Comparison of ENCODE assay signal across 1 cellular context in the genomic region with DNA sequence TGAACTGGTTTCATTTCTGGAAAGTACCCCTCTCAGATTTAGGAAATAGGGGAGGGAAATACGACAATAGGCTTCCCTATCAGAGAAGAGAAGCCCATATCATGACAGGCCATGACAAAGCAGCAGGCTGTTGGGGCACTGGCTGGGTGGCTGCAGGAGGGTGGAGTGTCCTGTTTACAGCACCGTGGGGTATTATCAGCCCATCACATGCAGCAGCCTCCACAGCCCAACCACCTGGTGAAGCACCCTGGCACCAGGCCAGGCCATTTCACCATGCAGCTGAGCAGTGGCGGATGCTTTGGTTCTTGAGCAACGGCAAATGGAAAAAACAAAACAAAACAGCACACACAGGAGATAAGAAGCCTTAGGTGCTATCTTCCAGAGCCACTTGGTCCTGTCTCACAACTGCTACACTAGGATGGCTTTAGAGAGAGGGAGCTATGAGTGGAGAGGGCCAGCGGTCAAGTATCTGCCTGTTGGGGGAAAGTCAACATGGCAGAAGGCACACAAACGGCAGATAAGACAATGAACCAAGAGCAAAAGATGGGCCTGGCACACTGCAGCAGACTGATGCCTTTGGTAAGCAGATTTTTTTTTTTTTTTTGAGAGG.
TF ChIP-seq lines count a peak whose summit lies in the region.

No MANE protein-coding gene starts in this region.

TF ChIP-seq in K562, 482 proteins besides CTCF, POLR2A, EP300 and RAD21 (continued from another document and continues in another):
- TF ChIP-seq, protein P1, sequence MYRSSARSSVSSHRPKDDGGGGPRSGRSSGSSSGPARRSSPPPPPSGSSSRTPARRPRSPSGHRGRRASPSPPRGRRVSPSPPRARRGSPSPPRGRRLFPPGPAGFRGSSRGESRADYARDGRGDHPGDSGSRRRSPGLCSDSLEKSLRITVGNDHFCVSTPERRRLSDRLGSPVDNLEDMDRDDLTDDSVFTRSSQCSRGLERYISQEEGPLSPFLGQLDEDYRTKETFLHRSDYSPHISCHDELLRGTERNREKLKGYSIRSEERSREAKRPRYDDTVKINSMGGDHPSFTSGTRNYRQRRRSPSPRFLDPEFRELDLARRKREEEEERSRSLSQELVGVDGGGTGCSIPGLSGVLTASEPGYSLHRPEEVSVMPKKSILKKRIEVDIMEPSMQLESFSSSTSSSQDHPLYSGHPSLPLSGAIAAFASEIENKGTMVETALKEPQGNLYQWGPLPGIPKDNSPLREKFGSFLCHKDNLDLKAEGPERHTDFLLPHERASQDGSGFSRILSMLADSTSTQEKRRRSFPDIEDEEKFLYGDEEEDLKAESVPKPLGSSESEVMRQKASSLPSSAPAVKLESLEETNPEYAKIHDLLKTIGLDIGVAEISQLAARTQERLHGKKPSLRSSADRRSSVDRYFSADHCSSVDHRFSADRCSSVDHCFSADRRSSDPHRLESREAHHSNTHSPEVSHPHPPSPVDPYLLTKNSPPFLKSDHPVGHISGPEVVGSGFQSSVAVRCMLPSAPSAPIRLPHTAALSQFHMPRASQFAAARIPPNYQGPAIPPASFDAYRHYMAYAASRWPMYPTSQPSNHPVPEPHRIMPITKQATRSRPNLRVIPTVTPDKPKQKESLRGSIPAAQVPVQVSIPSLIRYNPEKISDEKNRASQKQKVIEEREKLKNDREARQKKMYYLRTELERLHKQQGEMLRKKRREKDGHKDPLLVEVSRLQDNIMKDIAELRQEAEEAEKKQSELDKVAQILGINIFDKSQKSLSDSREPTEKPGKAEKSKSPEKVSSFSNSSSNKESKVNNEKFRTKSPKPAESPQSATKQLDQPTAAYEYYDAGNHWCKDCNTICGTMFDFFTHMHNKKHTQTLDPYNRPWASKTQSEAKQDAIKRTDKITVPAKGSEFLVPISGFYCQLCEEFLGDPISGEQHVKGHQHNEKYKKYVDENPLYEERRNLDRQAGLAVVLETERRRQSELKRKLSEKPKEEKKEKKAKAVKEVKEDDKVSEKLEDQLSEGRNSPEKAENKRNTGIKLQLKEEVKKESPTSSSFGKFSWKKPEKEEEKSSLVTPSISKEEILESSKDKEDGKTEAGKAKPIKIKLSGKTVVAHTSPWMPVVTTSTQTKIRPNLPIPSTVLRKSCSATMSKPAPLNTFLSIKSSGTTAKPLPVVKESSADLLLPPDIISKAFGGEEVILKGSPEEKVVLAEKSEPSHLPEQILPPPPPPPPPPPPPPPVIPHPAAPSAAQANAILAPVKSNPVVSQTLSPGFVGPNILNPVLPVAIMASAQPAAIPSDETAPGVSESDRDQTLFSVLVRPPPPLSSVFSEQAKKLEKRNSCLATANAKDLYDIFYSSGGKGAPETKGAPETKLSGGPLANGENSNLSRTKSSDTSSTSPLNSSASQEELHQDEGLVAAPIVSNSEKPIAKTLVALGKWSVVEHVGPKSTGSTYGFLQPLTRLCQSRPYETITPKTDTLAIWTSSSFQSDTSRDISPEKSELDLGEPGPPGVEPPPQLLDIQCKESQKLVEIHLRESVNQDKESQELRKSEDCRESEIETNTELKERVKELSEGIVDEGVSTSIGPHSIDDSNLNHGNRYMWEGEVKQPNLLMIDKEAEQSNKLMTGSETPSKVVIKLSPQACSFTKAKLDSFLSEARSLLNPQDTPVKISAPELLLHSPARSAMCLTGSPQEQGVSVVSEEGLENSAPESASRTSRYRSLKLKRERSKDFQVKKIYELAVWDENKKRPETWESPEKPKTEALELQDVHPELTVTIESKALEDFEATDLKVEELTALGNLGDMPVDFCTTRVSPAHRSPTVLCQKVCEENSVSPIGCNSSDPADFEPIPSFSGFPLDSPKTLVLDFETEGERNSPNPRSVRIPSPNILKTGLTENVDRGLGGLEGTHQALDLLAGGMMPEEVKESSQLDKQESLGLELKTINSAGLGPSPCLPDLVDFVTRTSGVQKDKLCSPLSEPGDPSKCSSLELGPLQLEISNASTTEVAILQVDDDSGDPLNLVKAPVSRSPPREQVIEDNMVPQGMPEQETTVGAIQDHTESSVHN (IDR thresholded peaks at IDR 0.05; ENCODE audit: borderline replicate concordance in 1 of 2, low read depth in 1 of 2): peak in 1 of 2 experiments; percentile 98; a peak in 2 of 4 replicates
- TF ChIP-seq CEBPG (CRISPR knock-in tag; IDR thresholded peaks at IDR 0.05) (peak; percentile 96), CEBPG (tag; conservative IDR thresholded peaks at IDR 0.05 in 1 of 2, IDR thresholded peaks at IDR 0.05 in 1 of 2) (peak; percentile 91 to 94), ZZZ3 (IDR thresholded peaks at IDR 0.05) (no peak; the same call in 1 of the 2 replicates), GABPB1 (CRISPR knock-in tag; IDR thresholded peaks at IDR 0.05) (peak; percentile 85), TRIM28 (IDR thresholded peaks at IDR 0.05) (peak; percentile 73; the same call in 1 of the 2 replicates), KLF16 (IDR thresholded peaks at IDR 0.05) (peak; percentile 100), CSDE1 (IDR thresholded peaks at IDR 0.05) (no peak), HEY1 (CRISPR knock-in tag; IDR thresholded peaks at IDR 0.05; ENCODE audit: borderline replicate concordance) (peak; percentile 89), BCOR (IDR thresholded peaks at IDR 0.05) (peak; percentile 97), SMARCA4 (IDR thresholded peaks at IDR 0.05) (peak; percentile 100), SMARCB1 (IDR thresholded peaks at IDR 0.05; ENCODE audit: insufficient read length, low read depth) (no peak), LARP7 (IDR thresholded peaks at IDR 0.05) (peak; percentile 78; the same call in 1 of the 2 replicates), MCM2 (IDR thresholded peaks at IDR 0.05; ENCODE audit: low read depth) (no peak), ZKSCAN1 (IDR thresholded peaks at IDR 0.05; ENCODE audit: low read depth, low read length) (peak; percentile 97), ZNF583 (CRISPR knock-in tag; IDR thresholded peaks at IDR 0.05) (peak; percentile 94), MAFF (IDR thresholded peaks at IDR 0.05; ENCODE audit: low read length) (peak; percentile 53), RBM15 (IDR thresholded peaks at IDR 0.05; ENCODE audit: insufficient read depth, low read length) (no peak), MXI1 (IDR thresholded peaks at IDR 0.05; ENCODE audit: low read depth, low read length) (peak; percentile 90), SAP30 (IDR thresholded peaks at IDR 0.05; ENCODE audit: borderline replicate concordance, insufficient read depth, low read depth, low read length, poor library complexity, severe bottlenecking) (no peak), TAF1 (IDR thresholded peaks at IDR 0.05; ENCODE audit: control insufficient read depth, extremely low read depth, insufficient read depth, low read length, severe bottlenecking) (peak; percentile 70), ESRRA (IDR thresholded peaks at IDR 0.05; ENCODE audit: borderline replicate concordance, low read depth) (peak; percentile 52; the same call in 1 of the 2 replicates), ZNF707 (CRISPR knock-in tag; conservative IDR thresholded peaks at IDR 0.05) (0 out of 2 replicates have a peak, but pooled peaks have one; percentile 3), KAT8 (IDR thresholded peaks at IDR 0.05; ENCODE audit: low read depth) (no peak), KLF1 (tag; IDR thresholded peaks at IDR 0.05) (peak; percentile 97), TGIF2 (CRISPR knock-in tag; IDR thresholded peaks at IDR 0.05) (no peak; the same call in 1 of the 2 replicates), POLR2AphosphoS2 (IDR thresholded peaks at IDR 0.05; ENCODE audit: low read length) (no peak), CTBP1 (IDR thresholded peaks at IDR 0.05; ENCODE audit: borderline replicate concordance) (peak; percentile 100), HLTF (IDR thresholded peaks at IDR 0.05) (peak; percentile 100), SAFB (IDR thresholded peaks at IDR 0.05; ENCODE audit: borderline replicate concordance, low read depth, low read length) (no peak), NCOA4 (IDR thresholded peaks at IDR 0.05; ENCODE audit: partially characterized antibody) (peak; percentile 97)
- TF ChIP-seq, protein P2, sequence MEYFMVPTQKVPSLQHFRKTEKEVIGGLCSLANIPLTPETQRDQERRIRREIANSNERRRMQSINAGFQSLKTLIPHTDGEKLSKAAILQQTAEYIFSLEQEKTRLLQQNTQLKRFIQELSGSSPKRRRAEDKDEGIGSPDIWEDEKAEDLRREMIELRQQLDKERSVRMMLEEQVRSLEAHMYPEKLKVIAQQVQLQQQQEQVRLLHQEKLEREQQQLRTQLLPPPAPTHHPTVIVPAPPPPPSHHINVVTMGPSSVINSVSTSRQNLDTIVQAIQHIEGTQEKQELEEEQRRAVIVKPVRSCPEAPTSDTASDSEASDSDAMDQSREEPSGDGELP (CRISPR knock-in tag; IDR thresholded peaks at IDR 0.05; ENCODE audit: borderline replicate concordance): peak; percentile 100
- TF ChIP-seq, protein P3, sequence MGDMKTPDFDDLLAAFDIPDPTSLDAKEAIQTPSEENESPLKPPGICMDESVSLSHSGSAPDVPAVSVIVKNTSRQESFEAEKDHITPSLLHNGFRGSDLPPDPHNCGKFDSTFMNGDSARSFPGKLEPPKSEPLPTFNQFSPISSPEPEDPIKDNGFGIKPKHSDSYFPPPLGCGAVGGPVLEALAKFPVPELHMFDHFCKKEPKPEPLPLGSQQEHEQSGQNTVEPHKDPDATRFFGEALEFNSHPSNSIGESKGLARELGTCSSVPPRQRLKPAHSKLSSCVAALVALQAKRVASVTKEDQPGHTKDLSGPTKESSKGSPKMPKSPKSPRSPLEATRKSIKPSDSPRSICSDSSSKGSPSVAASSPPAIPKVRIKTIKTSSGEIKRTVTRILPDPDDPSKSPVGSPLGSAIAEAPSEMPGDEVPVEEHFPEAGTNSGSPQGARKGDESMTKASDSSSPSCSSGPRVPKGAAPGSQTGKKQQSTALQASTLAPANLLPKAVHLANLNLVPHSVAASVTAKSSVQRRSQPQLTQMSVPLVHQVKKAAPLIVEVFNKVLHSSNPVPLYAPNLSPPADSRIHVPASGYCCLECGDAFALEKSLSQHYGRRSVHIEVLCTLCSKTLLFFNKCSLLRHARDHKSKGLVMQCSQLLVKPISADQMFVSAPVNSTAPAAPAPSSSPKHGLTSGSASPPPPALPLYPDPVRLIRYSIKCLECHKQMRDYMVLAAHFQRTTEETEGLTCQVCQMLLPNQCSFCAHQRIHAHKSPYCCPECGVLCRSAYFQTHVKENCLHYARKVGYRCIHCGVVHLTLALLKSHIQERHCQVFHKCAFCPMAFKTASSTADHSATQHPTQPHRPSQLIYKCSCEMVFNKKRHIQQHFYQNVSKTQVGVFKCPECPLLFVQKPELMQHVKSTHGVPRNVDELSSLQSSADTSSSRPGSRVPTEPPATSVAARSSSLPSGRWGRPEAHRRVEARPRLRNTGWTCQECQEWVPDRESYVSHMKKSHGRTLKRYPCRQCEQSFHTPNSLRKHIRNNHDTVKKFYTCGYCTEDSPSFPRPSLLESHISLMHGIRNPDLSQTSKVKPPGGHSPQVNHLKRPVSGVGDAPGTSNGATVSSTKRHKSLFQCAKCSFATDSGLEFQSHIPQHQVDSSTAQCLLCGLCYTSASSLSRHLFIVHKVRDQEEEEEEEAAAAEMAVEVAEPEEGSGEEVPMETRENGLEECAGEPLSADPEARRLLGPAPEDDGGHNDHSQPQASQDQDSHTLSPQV (IDR thresholded peaks at IDR 0.05): peak; percentile 88
- TF ChIP-seq, protein P4, sequence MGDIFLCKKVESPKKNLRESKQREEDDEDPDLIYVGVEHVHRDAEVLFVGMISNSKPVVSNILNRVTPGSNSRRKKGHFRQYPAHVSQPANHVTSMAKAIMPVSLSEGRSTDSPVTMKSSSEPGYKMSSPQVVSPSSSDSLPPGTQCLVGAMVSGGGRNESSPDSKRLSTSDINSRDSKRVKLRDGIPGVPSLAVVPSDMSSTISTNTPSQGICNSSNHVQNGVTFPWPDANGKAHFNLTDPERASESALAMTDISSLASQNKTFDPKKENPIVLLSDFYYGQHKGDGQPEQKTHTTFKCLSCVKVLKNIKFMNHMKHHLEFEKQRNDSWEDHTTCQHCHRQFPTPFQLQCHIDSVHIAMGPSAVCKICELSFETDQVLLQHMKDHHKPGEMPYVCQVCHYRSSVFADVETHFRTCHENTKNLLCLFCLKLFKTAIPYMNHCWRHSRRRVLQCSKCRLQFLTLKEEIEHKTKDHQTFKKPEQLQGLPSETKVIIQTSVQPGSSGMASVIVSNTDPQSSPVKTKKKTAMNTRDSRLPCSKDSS (IDR thresholded peaks at IDR 0.05; ENCODE audit: low read depth, partially characterized antibody): no peak
- TF ChIP-seq, protein P5, sequence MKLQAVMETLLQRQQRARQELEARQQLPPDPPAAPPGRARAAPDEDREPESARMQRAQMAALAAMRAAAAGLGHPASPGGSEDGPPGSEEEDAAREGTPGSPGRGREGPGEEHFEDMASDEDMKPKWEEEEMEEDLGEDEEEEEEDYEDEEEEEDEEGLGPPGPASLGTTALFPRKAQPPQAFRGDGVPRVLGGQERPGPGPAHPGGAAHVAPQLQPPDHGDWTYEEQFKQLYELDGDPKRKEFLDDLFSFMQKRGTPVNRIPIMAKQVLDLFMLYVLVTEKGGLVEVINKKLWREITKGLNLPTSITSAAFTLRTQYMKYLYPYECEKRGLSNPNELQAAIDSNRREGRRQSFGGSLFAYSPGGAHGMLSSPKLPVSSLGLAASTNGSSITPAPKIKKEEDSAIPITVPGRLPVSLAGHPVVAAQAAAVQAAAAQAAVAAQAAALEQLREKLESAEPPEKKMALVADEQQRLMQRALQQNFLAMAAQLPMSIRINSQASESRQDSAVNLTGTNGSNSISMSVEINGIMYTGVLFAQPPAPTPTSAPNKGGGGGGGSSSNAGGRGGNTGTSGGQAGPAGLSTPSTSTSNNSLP (IDR thresholded peaks at IDR 0.05; ENCODE audit: borderline replicate concordance, low read depth, low read length): peak; percentile 84; the same call in 1 of the 2 replicates
- TF ChIP-seq, protein P6, sequence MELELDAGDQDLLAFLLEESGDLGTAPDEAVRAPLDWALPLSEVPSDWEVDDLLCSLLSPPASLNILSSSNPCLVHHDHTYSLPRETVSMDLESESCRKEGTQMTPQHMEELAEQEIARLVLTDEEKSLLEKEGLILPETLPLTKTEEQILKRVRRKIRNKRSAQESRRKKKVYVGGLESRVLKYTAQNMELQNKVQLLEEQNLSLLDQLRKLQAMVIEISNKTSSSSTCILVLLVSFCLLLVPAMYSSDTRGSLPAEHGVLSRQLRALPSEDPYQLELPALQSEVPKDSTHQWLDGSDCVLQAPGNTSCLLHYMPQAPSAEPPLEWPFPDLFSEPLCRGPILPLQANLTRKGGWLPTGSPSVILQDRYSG (tag; conservative IDR thresholded peaks at IDR 0.05; ENCODE audit: low read depth): peak; percentile 96
- TF ChIP-seq, protein P7, sequence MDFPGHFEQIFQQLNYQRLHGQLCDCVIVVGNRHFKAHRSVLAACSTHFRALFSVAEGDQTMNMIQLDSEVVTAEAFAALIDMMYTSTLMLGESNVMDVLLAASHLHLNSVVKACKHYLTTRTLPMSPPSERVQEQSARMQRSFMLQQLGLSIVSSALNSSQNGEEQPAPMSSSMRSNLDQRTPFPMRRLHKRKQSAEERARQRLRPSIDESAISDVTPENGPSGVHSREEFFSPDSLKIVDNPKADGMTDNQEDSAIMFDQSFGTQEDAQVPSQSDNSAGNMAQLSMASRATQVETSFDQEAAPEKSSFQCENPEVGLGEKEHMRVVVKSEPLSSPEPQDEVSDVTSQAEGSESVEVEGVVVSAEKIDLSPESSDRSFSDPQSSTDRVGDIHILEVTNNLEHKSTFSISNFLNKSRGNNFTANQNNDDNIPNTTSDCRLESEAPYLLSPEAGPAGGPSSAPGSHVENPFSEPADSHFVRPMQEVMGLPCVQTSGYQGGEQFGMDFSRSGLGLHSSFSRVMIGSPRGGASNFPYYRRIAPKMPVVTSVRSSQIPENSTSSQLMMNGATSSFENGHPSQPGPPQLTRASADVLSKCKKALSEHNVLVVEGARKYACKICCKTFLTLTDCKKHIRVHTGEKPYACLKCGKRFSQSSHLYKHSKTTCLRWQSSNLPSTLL (IDR thresholded peaks at IDR 0.05): peak; percentile 80
- TF ChIP-seq, protein P8, sequence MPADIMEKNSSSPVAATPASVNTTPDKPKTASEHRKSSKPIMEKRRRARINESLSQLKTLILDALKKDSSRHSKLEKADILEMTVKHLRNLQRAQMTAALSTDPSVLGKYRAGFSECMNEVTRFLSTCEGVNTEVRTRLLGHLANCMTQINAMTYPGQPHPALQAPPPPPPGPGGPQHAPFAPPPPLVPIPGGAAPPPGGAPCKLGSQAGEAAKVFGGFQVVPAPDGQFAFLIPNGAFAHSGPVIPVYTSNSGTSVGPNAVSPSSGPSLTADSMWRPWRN (IDR thresholded peaks at IDR 0.05; ENCODE audit: low read depth): peak; percentile 97
